6 cellular contexts compared by ENCODE assay signal in the genomic region with DNA sequence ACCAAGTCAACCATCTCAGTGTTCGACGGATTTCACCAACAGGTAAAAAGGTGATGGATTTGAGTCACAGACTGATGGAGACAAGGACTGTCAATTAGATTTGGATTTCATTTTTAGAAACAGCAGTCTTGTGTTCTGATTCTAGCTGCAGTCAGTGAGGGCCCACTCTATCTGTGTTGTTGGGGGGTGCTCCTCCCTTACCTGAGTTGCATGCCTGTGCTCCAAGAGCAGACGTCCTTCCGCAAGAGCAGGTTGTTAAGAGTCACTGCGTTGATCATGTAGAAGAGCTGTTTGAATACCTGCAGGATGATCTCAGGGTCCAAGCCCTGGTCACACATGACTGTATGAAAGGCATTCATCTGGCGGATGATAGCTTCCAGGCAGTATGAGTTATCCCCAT. TPM values are rescaled to one million over a fixed set of nuclear protein-coding genes. Genes with fewer than 3 reads are reported as not detected.
A peak's percentile ranks its signal among the peaks of the same experiment; 100 is the strongest.
DNase-seq lines count a peak whose midpoint lies in the region; ATAC-seq, FAIRE-seq and TF ChIP-seq lines count a peak whose summit lies in the region.
"Not testable (repeated sequence)": the region's sequence is repeated elsewhere in the genome, so short reads cannot be mapped to it uniquely, and the experiment has no call there.

No MANE protein-coding gene starts in this region.

- H3K36me3 ChIP-seq in IMR-90 (ENCODE audit: control insufficient read depth, insufficient read depth, low read length); esophagus muscularis mucosa; HepG2 (replicated peaks in 1 of 2; ENCODE audit: control insufficient read depth in 1 of 2, insufficient read depth in 2 of 2, low read length in 2 of 2); right lobe of liver: not testable (repeated sequence)

- H4K91ac ChIP-seq in IMR-90 (ENCODE audit: insufficient read depth, low read depth, low read length) = not testable (repeated sequence)

- TF ChIP-seq EP300 in esophagus muscularis mucosa (IDR thresholded peaks at IDR 0.05); HepG2 (IDR thresholded peaks at IDR 0.05; ENCODE audit: low read depth in 2 of 2, low read length in 2 of 2); HepG2 (CRISPR knock-in tag; IDR thresholded peaks at IDR 0.05; ENCODE audit: borderline replicate concordance): not testable (repeated sequence)

- not testable (repeated sequence) for H3K79me2 ChIP-seq in HepG2 (ENCODE audit: insufficient read depth, low read length)

- H2BK15ac ChIP-seq in IMR-90 (ENCODE audit: low read depth, low read length) = not testable (repeated sequence)

- in situ Hi-C loops in IMR-90 (cut with MboI; ENCODE audit: low sequenced_read_pairs); HepG2 (cut with HindIII; ENCODE audit: extremely low pct_ligation_motif_present, low pct_unique_long_range_greater_than_20kb): not testable (repeated sequence)

- not testable (repeated sequence) for H3K27ac ChIP-seq in IMR-90 (ENCODE audit: insufficient read depth, low read length); esophagus muscularis mucosa (replicated peaks in 1 of 4)
- H3K27ac ChIP-seq in HepG2 (ENCODE audit: extremely low read length, insufficient read depth, low read length) (peak overlapping the region; percentile 20), right lobe of liver (peak overlapping the region; percentile 69 to 91 (median 83))

- POLR2A ChIA-PET in IMR-90 (lab: Charles Lee; ENCODE audit: unreplicated experiment) = not testable (repeated sequence)
- POLR2A ChIA-PET in HepG2 (lab: Yijun Ruan, JAX) = interaction anchor here (0.8 to 1.4 kb wide), 3 partner anchors 21 to 25 kb away, joined by 3 to 16 read pairs (median 3); a partner anchor contains a TSS

- H3K4me3 ChIP-seq in IMR-90 (ENCODE audit: insufficient read depth, low read depth, low read length); epithelial cell of esophagus (ENCODE audit: low read length); esophagus muscularis mucosa; HepG2 (replicated peaks in 1 of 3; ENCODE audit: insufficient read depth in 1 of 3, low read depth in 2 of 3, low read length in 3 of 3); right lobe of liver: not testable (repeated sequence)

- TF ChIP-seq POLR2A in IMR-90 (IDR thresholded peaks at IDR 0.05; ENCODE audit: low read depth, low read length); esophagus muscularis mucosa (IDR thresholded peaks at IDR 0.05; ENCODE audit: low read depth); HepG2 (IDR thresholded peaks at IDR 0.05; ENCODE audit: insufficient read depth in 1 of 2, low read depth in 2 of 2, low read length in 2 of 2): not testable (repeated sequence)
- peak; percentile 58 for TF ChIP-seq POLR2A in right lobe of liver (IDR thresholded peaks at IDR 0.05)

- not testable (repeated sequence) for H3K9me3 ChIP-seq in IMR-90 (ENCODE audit: control insufficient read depth, insufficient read depth, low read length); esophagus muscularis mucosa; HepG2 (ENCODE audit: low read length); right lobe of liver

- not testable (repeated sequence) for H2AFZ ChIP-seq in IMR-90 (replicated peaks; ENCODE audit: low read length, poor library complexity); HepG2 (ENCODE audit: low read length)

- H3K4me1 ChIP-seq in IMR-90 (ENCODE audit: control insufficient read depth, insufficient read depth, low read length); esophagus muscularis mucosa: not testable (repeated sequence)
- H3K4me1 ChIP-seq in HepG2 (ENCODE audit: insufficient read depth, low read length) (peaks cover 69% of the 10 kb centered on the region), right lobe of liver (peaks cover 0 to 72% (median 28%) of the 10 kb centered on the region in 4 donors)

- ATAC-seq in IMR-90 (ENCODE audit: low read depth) = not testable (repeated sequence)
- ATAC-seq in HepG2 = peak; percentile 8; the same call in 1 of the 3 replicates
- ATAC-seq in right lobe of liver = peak; percentile 2 to 46 (median 22)

- not testable (repeated sequence) for DNase-seq in IMR-90; HepG2 (ENCODE audit: low spot score); right lobe of liver
- DNase-seq in epithelial cell of esophagus (ENCODE audit: low read depth) (peak; percentile 41), esophagus muscularis mucosa (ENCODE audit: extremely low spot score) (peak; percentile 53), kidney tubule cell (ENCODE audit: low spot score) (peak; percentile 57)

- H2BK20ac ChIP-seq in IMR-90 (ENCODE audit: low read depth, low read length) = not testable (repeated sequence)

- not testable (repeated sequence) for H3K27me3 ChIP-seq in IMR-90 (ENCODE audit: control insufficient read depth, insufficient read depth, low read length); esophagus muscularis mucosa; HepG2 (ENCODE audit: control insufficient read depth in 1 of 2, insufficient read depth in 2 of 2, low read length in 2 of 2); right lobe of liver

- not testable (repeated sequence) for H3K4ac ChIP-seq in IMR-90 (ENCODE audit: low read depth, low read length)

- not testable (repeated sequence) for H3K23ac ChIP-seq in IMR-90 (ENCODE audit: low read depth, low read length)

- not testable (repeated sequence) for H3K18ac ChIP-seq in IMR-90 (ENCODE audit: low read depth, low read length)

- H3K56ac ChIP-seq in IMR-90 (ENCODE audit: extremely low read depth, insufficient read depth, low read length) = not testable (repeated sequence)

- H4K20me1 ChIP-seq in IMR-90 (ENCODE audit: insufficient read depth, low read length); HepG2 (ENCODE audit: insufficient read depth, low read length): not testable (repeated sequence)

- peak overlapping the region; percentile 54; the same call in 1 of the 2 replicates for H2AK5ac ChIP-seq in IMR-90 (ENCODE audit: low read depth, low read length)

- H4K5ac ChIP-seq in IMR-90 (ENCODE audit: low read depth, low read length) = not testable (repeated sequence)

- H2AK9ac ChIP-seq in IMR-90 (replicated peaks; ENCODE audit: low read depth, low read length, poor library complexity) = not testable (repeated sequence)

- peaks cover 10% of the 10 kb centered on the region; the same call in 1 of the 2 replicates for H3K9me1 ChIP-seq in IMR-90 (ENCODE audit: insufficient read depth, low read length)

- FAIRE-seq in HepG2 (lab: Jason Lieb, UNC) = not testable (repeated sequence)

- not testable (repeated sequence) for TF ChIP-seq RAD21 in IMR-90 (IDR thresholded peaks at IDR 0.05; ENCODE audit: low read length); HepG2 (CRISPR knock-in tag; IDR thresholded peaks at IDR 0.05)

- intact Hi-C loops in IMR-90 (cut with micrococcal nuclease); esophagus muscularis mucosa (cut with DNase I); HepG2 (cut with micrococcal nuclease; ENCODE audit: unreplicated experiment); right lobe of liver (cut with DNase I): not testable (repeated sequence)

- H3K14ac ChIP-seq in IMR-90 (replicated peaks; ENCODE audit: low read depth, low read length) = not testable (repeated sequence)

- not testable (repeated sequence) for H2BK120ac ChIP-seq in IMR-90 (ENCODE audit: low read depth, low read length)

- TF ChIP-seq CTCF in IMR-90 (conservative IDR thresholded peaks at IDR 0.05; ENCODE audit: low read depth, low read length); epithelial cell of esophagus (IDR thresholded peaks at IDR 0.05; ENCODE audit: insufficient read depth, low read depth, low read length, missing control alignments); esophagus muscularis mucosa (IDR thresholded peaks at IDR 0.05); HepG2 (CRISPR knock-in tag; IDR thresholded peaks at IDR 0.05); right lobe of liver (IDR thresholded peaks at IDR 0.05): not testable (repeated sequence)

- not testable (repeated sequence) for BruUV-seq in IMR-90 (replicated peaks; lab: Mats Ljungman, UMichigan); HepG2 (replicated peaks; lab: Mats Ljungman, UMichigan)

- no CpG with 5 or more reads among the region's 6 CpGs for WGBS in IMR-90 (ENCODE audit: extremely low coverage in 2 of 2, insufficient read length in 1 of 2), 2 experiments
- WGBS in esophagus muscularis mucosa = 89% methylated on average over 6 of the region's 6 CpGs
- 51% methylated on average over 6 of the region's 6 CpGs for WGBS in HepG2 (ENCODE audit: low lambda C conversion rate)
- WGBS in right lobe of liver (ENCODE audit: insufficient coverage, low coverage, low lambda C conversion rate, missing lambda C conversion rate) = 31% methylated on average over 6 of the region's 6 CpGs

- dilution Hi-C loops in IMR-90 (cut with HindIII; ENCODE audit: low sequenced_read_pairs, unreplicated experiment) = not testable (repeated sequence)

- not testable (repeated sequence) for H3K79me1 ChIP-seq in IMR-90 (ENCODE audit: low read depth in 1 of 2, low read length in 2 of 2)

- H3K9ac ChIP-seq in IMR-90 (ENCODE audit: low read depth, low read length); HepG2 (ENCODE audit: insufficient read depth, low read depth, low read length): not testable (repeated sequence)

- H2BK5ac ChIP-seq in IMR-90 (ENCODE audit: low read depth, low read length, poor library complexity, severe bottlenecking) = not testable (repeated sequence)

- H4K8ac ChIP-seq in IMR-90 (ENCODE audit: low read depth in 2 of 2, low read length in 2 of 2) = not testable (repeated sequence)

- CTCF ChIA-PET in IMR-90 (lab: Yijun Ruan, JAX); HepG2 (lab: Yijun Ruan, JAX; ENCODE audit: low intra/inter-chr PET ratio, low total read pairs): not testable (repeated sequence)

- H3K4me2 ChIP-seq in IMR-90 (ENCODE audit: low read depth, low read length); HepG2 (ENCODE audit: low read depth, low read length): not testable (repeated sequence)

RNA-seq across cellular contexts. Expression of a gene that starts 24.0 kb away (rescaled TPM):
- 61.5 and 71.7 TPM in 2 replicates for total RNA-seq in IMR-90 (2012; rRNA removed)
- 19.0 and 24.4 TPM in 2 replicates for polyA plus RNA-seq in IMR-90 (2012; rRNA removed)
- polyA plus RNA-seq in IMR-90 (2012; cell fraction: cytosol; rRNA removed) = 6.5 and 12.8 TPM in 2 replicates
- 2.4 and 15.0 TPM in 2 replicates for polyA plus RNA-seq in IMR-90 (2012; cell fraction: nucleus; rRNA removed; ENCODE audit: low replicate concordance)
- total RNA-seq in esophagus muscularis mucosa = 100 to 1,000 TPM in 1 of 4 donors, 10 to 100 TPM in 3; 46.9 to 101 (median 73.9) TPM
- total RNA-seq in HepG2 (2016; rRNA removed; fragmentation: Illumina TruSeq; extraction: Trizol) = 182 and 269 TPM in 2 replicates
- total RNA-seq in HepG2 (2016; cell fraction: cytosol; rRNA removed; fragmentation: Illumina TruSeq; extraction: Trizol; ENCODE audit: low read depth) = 66.8 and 71.6 TPM in 2 replicates
- 184 and 258 TPM in 2 replicates for total RNA-seq in HepG2 (2016; cell fraction: insoluble cytoplasmic fraction; rRNA removed; fragmentation: Illumina TruSeq; extraction: Trizol)
- 178 and 187 TPM in 2 replicates for total RNA-seq in HepG2 (2016; cell fraction: membrane; rRNA removed; fragmentation: Illumina TruSeq; extraction: Trizol)
- total RNA-seq in HepG2 (2016; cell fraction: nucleus; rRNA removed; fragmentation: Illumina TruSeq; extraction: Trizol) = 79.1 and 82.2 TPM in 2 replicates
- polyA plus RNA-seq in HepG2 (2011; rRNA removed) = 35.5 and 51.6 TPM in 2 replicates
- 33.7 and 51.5 TPM in 2 replicates for polyA plus RNA-seq in HepG2 (2011; cell fraction: cytosol; rRNA removed)
- polyA plus RNA-seq in HepG2 (2011; cell fraction: nucleus; rRNA removed) = 16.7 and 21.8 TPM in 2 replicates
- 88.9 and 134 TPM in 2 replicates for polyA plus RNA-seq in HepG2 (2012)
- polyA plus RNA-seq in HepG2 (2016; cell fraction: cytosol; fragmentation: Illumina TruSeq; extraction: Trizol; ENCODE audit: low read depth) = 103 and 113 TPM in 2 replicates
- 244 and 251 TPM in 2 replicates for polyA plus RNA-seq in HepG2 (2016; cell fraction: insoluble cytoplasmic fraction; fragmentation: Illumina TruSeq; extraction: Trizol; ENCODE audit: low read depth)
- 158 and 166 TPM in 2 replicates for polyA plus RNA-seq in HepG2 (2016; cell fraction: membrane; fragmentation: Illumina TruSeq; extraction: Trizol; ENCODE audit: low read depth)
- polyA plus RNA-seq in HepG2 (2016; cell fraction: nucleus; fragmentation: Illumina TruSeq; extraction: Trizol; ENCODE audit: insufficient read depth, low read depth) = 102 and 114 TPM in 2 replicates
- polyA minus RNA-seq in HepG2 (2011; rRNA and poly(A)+ RNA removed; ENCODE audit: low replicate concordance) = 17.9 and 23.0 TPM in 2 replicates
- 25.4 and 27.8 TPM in 2 replicates for polyA minus RNA-seq in HepG2 (2011; cell fraction: cytosol; rRNA and poly(A)+ RNA removed)
- 27.8 and 29.3 TPM in 2 replicates for polyA minus RNA-seq in HepG2 (2011; cell fraction: nucleus; rRNA and poly(A)+ RNA removed)
- 100 to 1,000 TPM; 312 to 644 (median 421) TPM for total RNA-seq in right lobe of liver
